In genomic region chr18:13823707-13824395, GRCh38 we compare ENCODE assay signal across 1 cellular context.
TF ChIP-seq lines count a peak whose summit lies in the region.

Gene MC5R (plus strand): TSS chr18:13824149. CDS start chr18:13825766, 1,617 bp downstream.

TF ChIP-seq in GM23338, 12 proteins besides CTCF, POLR2A, EP300 and RAD21 (continued from another document):
- TF ChIP-seq, protein P1, sequence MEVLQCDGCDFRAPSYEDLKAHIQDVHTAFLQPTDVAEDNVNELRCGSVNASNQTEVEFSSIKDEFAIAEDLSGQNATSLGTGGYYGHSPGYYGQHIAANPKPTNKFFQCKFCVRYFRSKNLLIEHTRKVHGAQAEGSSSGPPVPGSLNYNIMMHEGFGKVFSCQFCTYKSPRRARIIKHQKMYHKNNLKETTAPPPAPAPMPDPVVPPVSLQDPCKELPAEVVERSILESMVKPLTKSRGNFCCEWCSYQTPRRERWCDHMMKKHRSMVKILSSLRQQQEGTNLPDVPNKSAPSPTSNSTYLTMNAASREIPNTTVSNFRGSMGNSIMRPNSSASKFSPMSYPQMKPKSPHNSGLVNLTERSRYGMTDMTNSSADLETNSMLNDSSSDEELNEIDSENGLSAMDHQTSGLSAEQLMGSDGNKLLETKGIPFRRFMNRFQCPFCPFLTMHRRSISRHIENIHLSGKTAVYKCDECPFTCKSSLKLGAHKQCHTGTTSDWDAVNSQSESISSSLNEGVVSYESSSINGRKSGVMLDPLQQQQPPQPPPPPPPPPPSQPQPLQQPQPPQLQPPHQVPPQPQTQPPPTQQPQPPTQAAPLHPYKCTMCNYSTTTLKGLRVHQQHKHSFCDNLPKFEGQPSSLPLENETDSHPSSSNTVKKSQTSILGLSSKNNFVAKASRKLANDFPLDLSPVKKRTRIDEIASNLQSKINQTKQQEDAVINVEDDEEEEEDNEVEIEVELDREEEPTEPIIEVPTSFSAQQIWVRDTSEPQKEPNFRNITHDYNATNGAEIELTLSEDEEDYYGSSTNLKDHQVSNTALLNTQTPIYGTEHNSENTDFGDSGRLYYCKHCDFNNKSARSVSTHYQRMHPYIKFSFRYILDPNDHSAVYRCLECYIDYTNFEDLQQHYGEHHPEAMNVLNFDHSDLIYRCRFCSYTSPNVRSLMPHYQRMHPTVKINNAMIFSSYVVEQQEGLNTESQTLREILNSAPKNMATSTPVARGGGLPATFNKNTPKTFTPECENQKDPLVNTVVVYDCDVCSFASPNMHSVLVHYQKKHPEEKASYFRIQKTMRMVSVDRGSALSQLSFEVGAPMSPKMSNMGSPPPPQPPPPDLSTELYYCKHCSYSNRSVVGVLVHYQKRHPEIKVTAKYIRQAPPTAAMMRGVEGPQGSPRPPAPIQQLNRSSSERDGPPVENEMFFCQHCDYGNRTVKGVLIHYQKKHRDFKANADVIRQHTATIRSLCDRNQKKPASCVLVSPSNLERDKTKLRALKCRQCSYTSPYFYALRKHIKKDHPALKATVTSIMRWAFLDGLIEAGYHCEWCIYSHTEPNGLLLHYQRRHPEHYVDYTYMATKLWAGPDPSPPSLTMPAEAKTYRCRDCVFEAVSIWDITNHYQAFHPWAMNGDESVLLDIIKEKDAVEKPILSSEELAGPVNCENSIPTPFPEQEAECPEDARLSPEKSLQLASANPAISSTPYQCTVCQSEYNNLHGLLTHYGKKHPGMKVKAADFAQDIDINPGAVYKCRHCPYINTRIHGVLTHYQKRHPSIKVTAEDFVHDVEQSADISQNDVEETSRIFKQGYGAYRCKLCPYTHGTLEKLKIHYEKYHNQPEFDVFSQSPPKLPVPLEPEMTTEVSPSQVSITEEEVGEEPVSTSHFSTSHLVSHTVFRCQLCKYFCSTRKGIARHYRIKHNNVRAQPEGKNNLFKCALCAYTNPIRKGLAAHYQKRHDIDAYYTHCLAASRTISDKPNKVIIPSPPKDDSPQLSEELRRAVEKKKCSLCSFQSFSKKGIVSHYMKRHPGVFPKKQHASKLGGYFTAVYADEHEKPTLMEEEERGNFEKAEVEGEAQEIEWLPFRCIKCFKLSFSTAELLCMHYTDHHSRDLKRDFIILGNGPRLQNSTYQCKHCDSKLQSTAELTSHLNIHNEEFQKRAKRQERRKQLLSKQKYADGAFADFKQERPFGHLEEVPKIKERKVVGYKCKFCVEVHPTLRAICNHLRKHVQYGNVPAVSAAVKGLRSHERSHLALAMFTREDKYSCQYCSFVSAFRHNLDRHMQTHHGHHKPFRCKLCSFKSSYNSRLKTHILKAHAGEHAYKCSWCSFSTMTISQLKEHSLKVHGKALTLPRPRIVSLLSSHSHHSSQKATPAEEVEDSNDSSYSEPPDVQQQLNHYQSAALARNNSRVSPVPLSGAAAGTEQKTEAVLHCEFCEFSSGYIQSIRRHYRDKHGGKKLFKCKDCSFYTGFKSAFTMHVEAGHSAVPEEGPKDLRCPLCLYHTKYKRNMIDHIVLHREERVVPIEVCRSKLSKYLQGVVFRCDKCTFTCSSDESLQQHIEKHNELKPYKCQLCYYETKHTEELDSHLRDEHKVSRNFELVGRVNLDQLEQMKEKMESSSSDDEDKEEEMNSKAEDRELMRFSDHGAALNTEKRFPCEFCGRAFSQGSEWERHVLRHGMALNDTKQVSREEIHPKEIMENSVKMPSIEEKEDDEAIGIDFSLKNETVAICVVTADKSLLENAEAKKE (CRISPR knock-in tag; IDR thresholded peaks at IDR 0.05): peak; percentile 38; the same call in 1 of the 2 replicates
